ENCODE assay signal across 22 cellular contexts in genomic region chr20:46494077-46494476, GRCh38. TPM values are rescaled to one million over a fixed set of nuclear protein-coding genes. Genes with fewer than 3 reads are reported as not detected.
"Had no signal": no experiment of that assay in that cellular context is flagged by ENCODE, and none has a peak within 500 bp of the region (broad histone marks: within the 10 kb centered on the region; RNA-seq: fewer than 3 reads in every experiment).

No MANE protein-coding gene starts in this region.

- H3K9me3 ChIP-seq: MG63, SK-N-SH had no signal

- H3K4me3 ChIP-seq: MG63 had no signal

- H3K36me3 ChIP-seq: MG63 had no signal

- H3K27ac ChIP-seq: HL-60 had no signal

- DNase-seq: KBM-7, MG63, NCI-H1092, NCI-H1105 treated with DMSO at 0.1 percent for 48 hours, NCI-H1417 treated with DMSO at 0.1 percent for 48 hours, NCI-H146, NCI-H187 treated with DMSO at 0.1 percent for 48 hours, NCI-H2081 treated with DMSO at 0.1 percent for 48 hours, NCI-H345, NCI-H446 treated with DMSO at 0.1 percent for 48 hours, NCI-H510A treated with DMSO at 0.1 percent for 48 hours, NCI-H526, NCI-H82, RPMI8226, SHP77, SK-N-SH, SW 1271, T-cell had no signal

- ATAC-seq: T-cell had no signal

- FAIRE-seq: RCC 7860 had no signal

RNA-seq across cellular contexts. Expression of gene ZNF334, which starts 19.3 kb away (rescaled TPM):
- total RNA-seq: SK-MEL-5 had no signal

RNA-seq across cellular contexts. Expression of gene OCSTAMP, which starts 56.4 kb away (rescaled TPM):
- total RNA-seq: LHCN-M2, SK-MEL-5, T-cell had no signal
